In genomic region chr19:24032651-24033050, GRCh38 we compare ENCODE assay signal across 8 cellular contexts. TPM values are rescaled to one million over a fixed set of nuclear protein-coding genes. Genes with fewer than 3 reads are reported as not detected.
DNase-seq lines count a peak whose midpoint lies in the region; ATAC-seq and TF ChIP-seq lines count a peak whose summit lies in the region.

No MANE protein-coding gene starts in this region.

- peaks cover 20% of the 10 kb centered on the region for H3K36me3 Mint-ChIP-seq in T-helper 1 cell treated with Interleukin-12 subunit alpha and Interleukin-12 subunit beta and Interleukin-4 antibody, amounts not matched to agents 30 μg/mL and 1 μg/mL, for 36 hours (ENCODE audit: low read depth)
- peaks cover 14% of the 10 kb centered on the region for H3K36me3 Mint-ChIP-seq in activated B cell treated with CpG ODN at 0.5 μM for 24 hours (ENCODE audit: low read depth)
- peaks cover 11 to 13% of the 10 kb centered on the region in 2 donors for H3K36me3 Mint-ChIP-seq in stimulated activated naive B cell treated with anti-CD40 and anti-IgM and Interleukin-4, amounts not matched to agents 10 μg/mL and 1 μg/mL and 100 μg/mL, for 72 hours

- peak overlapping the region; percentile 73 for H2AFZ ChIP-seq in hepatocyte

- no peaks in the 10 kb centered on the region for H3K9me3 ChIP-seq in hepatocyte (ENCODE audit: low read depth)

- H3K27ac Mint-ChIP-seq in T-helper 1 cell treated with Interleukin-12 subunit alpha and Interleukin-12 subunit beta and Interleukin-4 antibody, amounts not matched to agents 30 μg/mL and 1 μg/mL, for 36 hours: peak overlapping the region; percentile 99
- H3K27ac Mint-ChIP-seq in activated B cell treated with CpG ODN at 0.5 μM for 24 hours: peak overlapping the region; percentile 97
- peak overlapping the region; percentile 71 for H3K27ac Mint-ChIP-seq in stimulated activated naive B cell treated with anti-CD40 and anti-IgM and Interleukin-4, amounts not matched to agents 10 μg/mL and 1 μg/mL and 100 μg/mL, for 72 hours

- H3K9me2 ChIP-seq in hepatocyte (replicated peaks; ENCODE audit: insufficient read depth): no peaks in the 10 kb centered on the region

- H3K27me3 Mint-ChIP-seq in T-helper 1 cell treated with Interleukin-12 subunit alpha and Interleukin-12 subunit beta and Interleukin-4 antibody, amounts not matched to agents 30 μg/mL and 1 μg/mL, for 36 hours (ENCODE audit: low read depth): no peaks in the 10 kb centered on the region
- H3K27me3 Mint-ChIP-seq in activated B cell treated with CpG ODN at 0.5 μM for 24 hours: no peaks in the 10 kb centered on the region
- no peaks in the 10 kb centered on the region for H3K27me3 Mint-ChIP-seq in stimulated activated naive B cell treated with anti-CD40 and anti-IgM and Interleukin-4, amounts not matched to agents 10 μg/mL and 1 μg/mL and 100 μg/mL, for 72 hours

- intact Hi-C loops in activated B cell treated with CpG ODN at 0.5 μM for 24 hours (cut with micrococcal nuclease): loop anchor here (1.0 to 2.0 kb wide), 6 partner anchors 55 to 758 kb away; partner anchors contain the start of genes ZNF254, ZNF675, ZNF681 and ZNF726

- peak overlapping the region; percentile 100 for H3K4me3 Mint-ChIP-seq in T-helper 1 cell treated with Interleukin-12 subunit alpha and Interleukin-12 subunit beta and Interleukin-4 antibody, amounts not matched to agents 30 μg/mL and 1 μg/mL, for 36 hours
- peak overlapping the region; percentile 100 for H3K4me3 Mint-ChIP-seq in activated B cell treated with CpG ODN at 0.5 μM for 24 hours
- H3K4me3 Mint-ChIP-seq in stimulated activated naive B cell treated with anti-CD40 and anti-IgM and Interleukin-4, amounts not matched to agents 10 μg/mL and 1 μg/mL and 100 μg/mL, for 72 hours: peak overlapping the region; percentile 100

- peaks cover 36% of the 10 kb centered on the region for H3K79me2 ChIP-seq in hepatocyte

- peak overlapping the region; percentile 75 for H3K4me2 ChIP-seq in hepatocyte

- POLR2A ChIA-PET in activated B cell treated with CpG ODN at 0.5 μM for 24 hours (lab: Charles Lee): interaction anchor here (0.6 to 2.4 kb wide), 7 partner anchors 11 to 783 kb away, joined by 3 to 41 read pairs (median 10); partner anchors contain the start of genes ZNF254, ZNF724, ZNF726 and ZNF91

- H3K4me1 ChIP-seq in hepatocyte (ENCODE audit: insufficient read depth): peaks cover 17% of the 10 kb centered on the region

- H3K27ac ChIP-seq in hepatocyte: peak overlapping the region; percentile 78

- peaks cover 16% of the 10 kb centered on the region for H3K4me1 Mint-ChIP-seq in T-helper 1 cell treated with Interleukin-12 subunit alpha and Interleukin-12 subunit beta and Interleukin-4 antibody, amounts not matched to agents 30 μg/mL and 1 μg/mL, for 36 hours (ENCODE audit: low read depth)
- H3K4me1 Mint-ChIP-seq in activated B cell treated with CpG ODN at 0.5 μM for 24 hours: peaks cover 42% of the 10 kb centered on the region
- H3K4me1 Mint-ChIP-seq in stimulated activated naive B cell treated with anti-CD40 and anti-IgM and Interleukin-4, amounts not matched to agents 10 μg/mL and 1 μg/mL and 100 μg/mL, for 72 hours: peaks cover 24 to 34% of the 10 kb centered on the region in 2 donors

- H3K27me3 ChIP-seq in hepatocyte: no peaks in the 10 kb centered on the region

- H3K4me3 ChIP-seq in hepatocyte: no peak overlapping the region

- 84% methylated on average over 15 of the region's 15 CpGs for WGBS in hepatocyte (ENCODE audit: low lambda C conversion rate, missing lambda C conversion rate)

- CTCF ChIA-PET in activated B cell treated with CpG ODN at 0.5 μM for 24 hours (lab: Charles Lee): no interaction called here

- no peaks in the 10 kb centered on the region for H3K9me3 Mint-ChIP-seq in T-helper 1 cell treated with Interleukin-12 subunit alpha and Interleukin-12 subunit beta and Interleukin-4 antibody, amounts not matched to agents 30 μg/mL and 1 μg/mL, for 36 hours
- H3K9me3 Mint-ChIP-seq in activated B cell treated with CpG ODN at 0.5 μM for 24 hours: no peaks in the 10 kb centered on the region
- no peaks in the 10 kb centered on the region for H3K9me3 Mint-ChIP-seq in stimulated activated naive B cell treated with anti-CD40 and anti-IgM and Interleukin-4, amounts not matched to agents 10 μg/mL and 1 μg/mL and 100 μg/mL, for 72 hours

- no peak for TF ChIP-seq CTCF in activated B cell treated with CpG ODN at 0.5 μM for 24 hours (IDR thresholded peaks at IDR 0.05)
- TF ChIP-seq CTCF in hepatocyte (IDR thresholded peaks at IDR 0.05; ENCODE audit: poor library complexity): no peak

- no peaks in the 10 kb centered on the region for H3K36me3 ChIP-seq in hepatocyte (replicated peaks; ENCODE audit: insufficient read depth, low read depth)

- no peak for ATAC-seq in activated B cell treated with CpG ODN at 0.5 μM for 24 hours (ENCODE audit: low read depth)
- ATAC-seq in stimulated activated naive B cell treated with anti-CD40 and anti-IgM and Interleukin-4, amounts not matched to agents 10 μg/mL and 1 μg/mL and 100 μg/mL, for 72 hours (replicated peaks): no peak

- DNase-seq in T-helper 1 cell: no peak
- DNase-seq in activated B cell treated with CpG ODN at 0.5 μM for 24 hours: no peak
- no peak for DNase-seq in hepatocyte (ENCODE audit: low spot score)
- no peak for DNase-seq in stimulated activated naive B cell treated with anti-CD40 and anti-IgM and Interleukin-4, amounts not matched to agents 10 μg/mL and 1 μg/mL and 100 μg/mL, for 72 hours
- no peak for DNase-seq in NCI-H774 (lab: John Stamatoyannopoulos, UW)
- no peak for DNase-seq in activated CD4-positive, CD25-positive, alpha-beta regulatory T cell (lab: John Stamatoyannopoulos, UW)
- no peak for DNase-seq in effector CD8-positive, alpha-beta T cell (lab: John Stamatoyannopoulos, UW)

- peaks cover 9% of the 10 kb centered on the region for H4K20me1 ChIP-seq in hepatocyte (ENCODE audit: insufficient read depth, poor library complexity, severe bottlenecking)

RNA-seq across cellular contexts. Expression of gene ZNF254, which starts 54.3 kb away (rescaled TPM):
- total RNA-seq in activated B cell treated with CpG ODN at 0.5 μM for 24 hours (21.5 and 28.8 TPM in 2 replicates), hepatocyte (30.1 and 33.8 TPM in 2 replicates)
- 8.5 and 9.3 TPM in 2 replicates for polyA plus RNA-seq in hepatocyte
